In genomic region chr19:2041686-2042484, GRCh38 we compare ENCODE assay signal across 2 cellular contexts.
A peak's percentile ranks its signal among the peaks of the same experiment; 100 is the strongest.
TF ChIP-seq lines count a peak whose summit lies in the region.

No MANE protein-coding gene starts in this region.

TF ChIP-seq in GM12891, 5 proteins besides CTCF, POLR2A, EP300 and RAD21 (continued from another document):
- TF ChIP-seq POLR2AphosphoS5 (IDR thresholded peaks at IDR 0.05; ENCODE audit: low read depth, low read length) (peak; percentile 87), SPI1 (IDR thresholded peaks at IDR 0.05; ENCODE audit: low read depth, low read length) (no peak), TAF1 (IDR thresholded peaks at IDR 0.05; ENCODE audit: low read depth, low read length) (peak; percentile 61), PAX5 (IDR thresholded peaks at IDR 0.05; ENCODE audit: insufficient read depth, low read length, severe bottlenecking) (peak; percentile 24)

TF ChIP-seq in GM12878, 131 proteins besides CTCF, POLR2A, EP300 and RAD21 (continued from another document and continues in another):
- TF ChIP-seq TARDBP (IDR thresholded peaks at IDR 0.05; ENCODE audit: borderline replicate concordance) (no peak), ZNF384 (IDR thresholded peaks at IDR 0.05; ENCODE audit: borderline replicate concordance, low read depth, low read length) (no peak), USF2 (IDR thresholded peaks at IDR 0.05; ENCODE audit: borderline replicate concordance, low read depth, low read length) (no peak; the same call in 1 of the 2 replicates), NR2F1 (conservative IDR thresholded peaks at IDR 0.05) (peak; percentile 94), LARP7 (IDR thresholded peaks at IDR 0.05) (peak; percentile 82), RUNX3 (IDR thresholded peaks at IDR 0.05; ENCODE audit: low read length) (peak; percentile 69), PBX3 (IDR thresholded peaks at IDR 0.05; ENCODE audit: insufficient replicate concordance, low read depth, low read length) (no peak), EED (IDR thresholded peaks at IDR 0.05; ENCODE audit: low read depth) (peak; percentile 10; the same call in 1 of the 2 replicates), JUNB (IDR thresholded peaks at IDR 0.05) (no peak), ZNF207 (IDR thresholded peaks at IDR 0.05; ENCODE audit: borderline replicate concordance) (peak; percentile 61; the same call in 1 of the 2 replicates), CREM (IDR thresholded peaks at IDR 0.05; ENCODE audit: low read depth) (peak; percentile 40; the same call in 1 of the 2 replicates), FOS (IDR thresholded peaks at IDR 0.05; ENCODE audit: borderline replicate concordance, extremely low read depth, insufficient read length) (peak; percentile 38), USF1 (IDR thresholded peaks at IDR 0.05; ENCODE audit: borderline replicate concordance, extremely low read length, insufficient read depth, low read depth, low read length) (peak; percentile 27), SMAD5 (IDR thresholded peaks at IDR 0.05; ENCODE audit: low read depth) (peak; percentile 40; the same call in 1 of the 2 replicates), IRF4 (IDR thresholded peaks at IDR 0.05; ENCODE audit: low read depth, low read length) (no peak), ZBTB40 (IDR thresholded peaks at IDR 0.05; ENCODE audit: borderline replicate concordance) (no peak), YY1 (IDR thresholded peaks at IDR 0.05; ENCODE audit: low read depth, low read length) (peak; percentile 42; the same call in 1 of the 2 replicates), STAT1 (conservative IDR thresholded peaks at IDR 0.05) (0 out of 2 replicates have a peak, but pooled peaks have one; percentile 13), TCF12 (IDR thresholded peaks at IDR 0.05; ENCODE audit: low read depth, low read length) (peak; percentile 81), CHD2 (IDR thresholded peaks at IDR 0.05; ENCODE audit: borderline replicate concordance, low read depth, low read length) (peak; percentile 87), NRF1 (conservative IDR thresholded peaks at IDR 0.05; ENCODE audit: low read depth, low read length) (0 out of 2 replicates have a peak, but pooled peaks have one; percentile 26), BCL3 (IDR thresholded peaks at IDR 0.05; ENCODE audit: borderline replicate concordance, insufficient read depth, low read depth, low read length, poor library complexity, severe bottlenecking) (peak; percentile 8), RFX5 (IDR thresholded peaks at IDR 0.05; ENCODE audit: low read depth, low read length) (peak; percentile 99), BHLHE40 (IDR thresholded peaks at IDR 0.05; ENCODE audit: borderline replicate concordance in 1 of 2, low read depth in 2 of 2, low read length in 1 of 2) (peak; percentile 73 to 92), HSF1 (IDR thresholded peaks at IDR 0.05; ENCODE audit: low read depth, low read length) (no peak), EGR1 (IDR thresholded peaks at IDR 0.05; ENCODE audit: borderline replicate concordance in 1 of 2, low read depth in 2 of 2, low read length in 2 of 2) (0 out of 3 replicates have a peak, but pooled peaks of 1 of the 2 experiments have one; percentile 23), SREBF2 (IDR thresholded peaks at IDR 0.05; ENCODE audit: low read length) (0 out of 2 replicates have a peak, but pooled peaks have one; percentile 18), IKZF1 (conservative IDR thresholded peaks at IDR 0.05) (peak; percentile 70; the same call in 1 of the 2 replicates), POLR2AphosphoS2 (IDR thresholded peaks at IDR 0.05; ENCODE audit: low read depth, low read length) (peak; percentile 93), HDAC6 (IDR thresholded peaks at IDR 0.05; ENCODE audit: unreplicated experiment) (no peak), E4F1 (IDR thresholded peaks at IDR 0.05; ENCODE audit: borderline replicate concordance, partially characterized antibody) (peak; percentile 47), IRF3 (IDR thresholded peaks at IDR 0.05) (peak; percentile 53; the same call in 1 of the 2 replicates), TAF1 (IDR thresholded peaks at IDR 0.05; ENCODE audit: borderline replicate concordance, low read depth, low read length) (peak; percentile 82), RCOR1 (conservative IDR thresholded peaks at IDR 0.05; ENCODE audit: low read depth, low read length) (no peak), HDGF (IDR thresholded peaks at IDR 0.05) (peak; percentile 70), SP1 (IDR thresholded peaks at IDR 0.05; ENCODE audit: low read depth, low read length) (peak; percentile 86), DPF2 (IDR thresholded peaks at IDR 0.05) (peak; percentile 61; the same call in 1 of the 2 replicates), MEF2B (IDR thresholded peaks at IDR 0.05; ENCODE audit: partially characterized antibody, poor library complexity, severe bottlenecking) (peak; percentile 58), KDM1A (IDR thresholded peaks at IDR 0.05; ENCODE audit: borderline replicate concordance) (no peak), BACH1 (IDR thresholded peaks at IDR 0.05; ENCODE audit: borderline replicate concordance) (peak; percentile 73; the same call in 1 of the 2 replicates), ZNF687 (IDR thresholded peaks at IDR 0.05) (peak; percentile 54), RELA (IDR thresholded peaks at IDR 0.05; ENCODE audit: borderline replicate concordance, partially characterized antibody) (peak; percentile 96), CREB1 (IDR thresholded peaks at IDR 0.05; ENCODE audit: low read depth) (peak; percentile 70), BCL11A (IDR thresholded peaks at IDR 0.05; ENCODE audit: low read depth, low read length) (0 out of 2 replicates have a peak, but pooled peaks have one; percentile 8)
